In the genomic region with DNA sequence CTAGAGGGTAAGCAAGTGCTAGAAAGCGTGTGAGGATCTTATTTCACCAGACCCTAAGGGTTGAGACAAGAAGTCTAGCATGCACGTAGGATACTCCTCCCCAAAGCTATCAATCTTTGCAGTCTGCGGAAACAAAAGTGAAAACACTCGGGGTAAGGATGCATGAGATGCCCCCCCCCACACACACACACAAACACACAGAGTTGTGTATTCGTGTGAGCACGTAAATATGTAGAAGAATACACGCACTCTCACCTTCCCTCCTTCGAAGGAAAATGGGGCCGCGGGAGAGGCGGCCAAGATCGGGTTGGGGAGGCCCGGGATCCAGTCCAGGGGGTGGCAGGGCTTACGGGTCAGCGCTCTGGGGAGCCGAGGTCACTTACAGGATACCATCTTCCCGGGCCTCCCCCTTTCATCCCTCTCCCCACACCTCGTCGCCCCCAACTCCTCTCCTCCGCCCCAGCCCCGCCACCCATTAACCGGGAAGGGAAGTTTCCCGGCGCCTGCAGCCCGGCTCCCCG, we compare ENCODE assay signal across 8 cellular contexts. TPM values are rescaled to one million over a fixed set of nuclear protein-coding genes. Genes with fewer than 3 reads are reported as not detected.
A peak's percentile ranks its signal among the peaks of the same experiment; 100 is the strongest.
DNase-seq lines count a peak whose midpoint lies in the region; ATAC-seq and TF ChIP-seq lines count a peak whose summit lies in the region.

No MANE protein-coding gene starts in this region.

- POLR2A ChIA-PET in activated CD4-positive, alpha-beta T cell treated with anti-CD3 and anti-CD28 coated beads, Interleukin-2, amount 10 ng/mL, durations not matched to agents 7 days and 5 days (lab: Charles Lee): no interaction called here

- H3K9me3 Mint-ChIP-seq in activated CD4-positive, alpha-beta T cell treated with anti-CD3 and anti-CD28 coated beads, Interleukin-2, amount 10 ng/mL, durations not matched to agents 7 days and 5 days: no peaks in the 10 kb centered on the region
- H3K9me3 Mint-ChIP-seq in neural crest cell: no peaks in the 10 kb centered on the region

- CTCF ChIA-PET in activated CD4-positive, alpha-beta T cell treated with anti-CD3 and anti-CD28 coated beads, Interleukin-2, amount 10 ng/mL, durations not matched to agents 7 days and 5 days (lab: Charles Lee): interaction anchor here (0.8 to 1.5 kb wide), 5 partner anchors 9 to 106 kb away, joined by 3 to 4 read pairs (median 3); a partner anchor contains a TSS

- peak; percentile 35 for ATAC-seq in GM19452 (IDR thresholded peaks at IDR 0.05; ENCODE audit: unreplicated experiment)
- ATAC-seq in HG03520 (IDR thresholded peaks at IDR 0.05; ENCODE audit: unreplicated experiment): peak; percentile 25

- H3K4me3 Mint-ChIP-seq in activated CD4-positive, alpha-beta T cell treated with anti-CD3 and anti-CD28 coated beads, Interleukin-2, amount 10 ng/mL, durations not matched to agents 7 days and 5 days: peak overlapping the region; percentile 94
- H3K4me3 Mint-ChIP-seq in neural crest cell: peak overlapping the region; percentile 93

- DNase-seq in ELF-1 (ENCODE audit: low read depth, low spot score) (peak; percentile 19), fibroblast of peridontal ligament (ENCODE audit: extremely low read depth) (peak; percentile 29), neural crest cell (ENCODE audit: low read depth, low spot score) (no peak), COR-L47 (lab: John Stamatoyannopoulos, UW) (no peak), HuH-7 (ENCODE audit: low spot score) (no peak)
- DNase-seq in activated CD4-positive, alpha-beta T cell treated with anti-CD3 and anti-CD28 coated beads, Interleukin-2, amount 10 ng/mL, durations not matched to agents 7 days and 5 days: peak; percentile 45

- no peak for TF ChIP-seq CTCF in neural crest cell (conservative IDR thresholded peaks at IDR 0.05)

- H3K36me3 Mint-ChIP-seq in activated CD4-positive, alpha-beta T cell treated with anti-CD3 and anti-CD28 coated beads, Interleukin-2, amount 10 ng/mL, durations not matched to agents 7 days and 5 days (ENCODE audit: low read depth): peaks cover 21% of the 10 kb centered on the region
- peaks cover 4% of the 10 kb centered on the region for H3K36me3 Mint-ChIP-seq in neural crest cell (ENCODE audit: low read depth)

- no peaks in the 10 kb centered on the region for H3K27me3 Mint-ChIP-seq in activated CD4-positive, alpha-beta T cell treated with anti-CD3 and anti-CD28 coated beads, Interleukin-2, amount 10 ng/mL, durations not matched to agents 7 days and 5 days
- no peaks in the 10 kb centered on the region for H3K27me3 Mint-ChIP-seq in neural crest cell (ENCODE audit: low read depth)

- peak overlapping the region; percentile 93 for H3K27ac Mint-ChIP-seq in activated CD4-positive, alpha-beta T cell treated with anti-CD3 and anti-CD28 coated beads, Interleukin-2, amount 10 ng/mL, durations not matched to agents 7 days and 5 days
- peak overlapping the region; percentile 81 for H3K27ac Mint-ChIP-seq in neural crest cell (ENCODE audit: unreplicated experiment)

- peaks cover 38% of the 10 kb centered on the region for H3K4me1 Mint-ChIP-seq in activated CD4-positive, alpha-beta T cell treated with anti-CD3 and anti-CD28 coated beads, Interleukin-2, amount 10 ng/mL, durations not matched to agents 7 days and 5 days
- H3K4me1 Mint-ChIP-seq in neural crest cell: peaks cover 37% of the 10 kb centered on the region

RNA-seq across cellular contexts. Expression of a gene that starts 0.4 kb away (rescaled TPM):
- total RNA-seq in activated CD4-positive, alpha-beta T cell treated with anti-CD3 and anti-CD28 coated beads, Interleukin-2, amount 10 ng/mL, durations not matched to agents 7 days and 5 days: 10 to 100 TPM; 37.1 to 45.8 TPM
- 40.1 and 40.9 TPM in 2 replicates for total RNA-seq in neural crest cell

RNA-seq across cellular contexts. Expression of a gene that starts 36.9 kb away (rescaled TPM):
- total RNA-seq in activated CD4-positive, alpha-beta T cell treated with anti-CD3 and anti-CD28 coated beads, Interleukin-2, amount 10 ng/mL, durations not matched to agents 7 days and 5 days: 10 to 100 TPM; 48.7 to 51.6 TPM
- 28.5 and 29.6 TPM in 2 replicates for total RNA-seq in neural crest cell

Comparison
In these comparisons a context has a peak if more than half of its experiments do, and no peak if none do; other contexts are left out.
1. DNase-seq: peak in ELF-1 (single experiment), activated CD4-positive, alpha-beta T cell treated with anti-CD3 and anti-CD28 coated beads, Interleukin-2, amount 10 ng/mL, durations not matched to agents 7 days and 5 days (single experiment) and fibroblast of peridontal ligament (single experiment); none in neural crest cell (single experiment), COR-L47 (single experiment) and HuH-7 (single experiment).